In the genomic region with DNA sequence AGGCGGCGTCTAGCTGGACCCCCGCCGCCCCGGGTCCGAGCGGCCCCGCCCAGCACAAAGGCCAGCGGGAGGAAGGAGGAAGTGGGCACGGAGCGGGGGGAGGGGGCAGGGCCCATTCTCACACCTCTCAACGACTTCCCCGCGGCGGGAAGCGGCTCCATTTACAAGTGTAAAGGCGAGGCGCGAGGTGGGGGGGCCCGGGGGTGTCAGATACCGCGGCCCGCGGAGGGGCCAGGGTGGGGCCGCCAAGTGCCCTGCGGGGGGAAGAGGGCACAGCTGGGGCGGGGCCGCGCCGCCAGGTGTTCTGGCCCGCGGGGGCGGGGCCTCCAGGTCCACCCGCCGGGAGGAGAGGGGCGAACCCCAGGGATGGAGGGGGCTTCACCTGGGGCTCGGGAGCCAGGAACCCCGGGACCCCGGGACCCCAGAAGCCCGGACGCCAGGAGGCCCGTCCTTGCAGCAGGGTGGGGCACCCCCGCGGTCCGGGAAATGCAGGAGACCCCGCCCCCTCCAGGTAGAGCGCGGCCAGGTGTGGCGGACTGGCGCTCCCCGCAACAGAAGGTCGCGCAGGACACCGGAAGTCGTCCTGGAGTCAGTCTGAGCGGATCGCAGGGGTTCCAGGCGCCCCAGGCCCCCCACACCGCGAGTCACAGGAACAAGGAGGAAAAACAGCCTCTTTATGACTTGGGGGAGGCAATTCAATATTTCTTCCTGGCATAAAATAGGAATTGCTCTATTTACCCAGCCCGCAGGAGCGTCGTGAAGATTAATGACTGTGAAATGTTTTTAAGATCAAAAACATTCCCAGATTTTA, we compare ENCODE assay signal across 8 cellular contexts. TPM values are rescaled to one million over a fixed set of nuclear protein-coding genes. Genes with fewer than 3 reads are reported as not detected.
DNase-seq lines count a peak whose midpoint lies in the region; ATAC-seq, FAIRE-seq and TF ChIP-seq lines count a peak whose summit lies in the region.

No MANE protein-coding gene starts in this region.

- no peak for FAIRE-seq in HepG2 (lab: Jason Lieb, UNC)
- no peak for FAIRE-seq in endothelial cell of umbilical vein (lab: Jason Lieb, UNC)

- no peak overlapping the region for H3K27ac Mint-ChIP-seq in activated CD4-positive, alpha-beta T cell treated with anti-CD3 and anti-CD28 coated beads, Interleukin-2, amount 10 ng/mL, durations not matched to agents 7 days and 5 days

- H3K4me1 ChIP-seq in right lobe of liver (peaks cover 0 to 8% (median 0%) of the 10 kb centered on the region in 4 donors), HepG2 (ENCODE audit: insufficient read depth, low read length) (peaks cover 5% of the 10 kb centered on the region; the same call in 1 of the 2 replicates), endothelial cell of umbilical vein (ENCODE audit: control insufficient read depth, extremely low read depth, insufficient read depth, low read length) (peaks cover 74% of the 10 kb centered on the region), muscle layer of duodenum (ENCODE audit: control insufficient read depth in 1 of 2, insufficient read depth in 2 of 2, low read length in 2 of 2) (peaks cover 56 to 79% of the 10 kb centered on the region in 2 donors), aorta (ENCODE audit: control insufficient read depth in 1 of 2, insufficient read depth in 2 of 2, low read length in 2 of 2) (peaks cover 0 to 13% of the 10 kb centered on the region in 2 donors)

- H3K79me2 ChIP-seq in HepG2 (ENCODE audit: insufficient read depth, low read length) (no peaks in the 10 kb centered on the region), endothelial cell of umbilical vein (ENCODE audit: control insufficient read depth, insufficient read depth, low read length) (peaks cover 100% of the 10 kb centered on the region)

- POLR2A ChIA-PET in HepG2 (lab: Yijun Ruan, JAX), result no interaction called here
- POLR2A ChIA-PET in endothelial cell of umbilical vein (lab: Charles Lee), result no interaction called here
- POLR2A ChIA-PET in activated CD4-positive, alpha-beta T cell treated with anti-CD3 and anti-CD28 coated beads, Interleukin-2, amount 10 ng/mL, durations not matched to agents 7 days and 5 days (lab: Charles Lee), result interaction anchor here (0.6 kb wide), 1 partner anchor 1430 kb away, joined by 3 read pairs; no protein-coding TSS in a partner anchor

- H3K9me1 ChIP-seq in endothelial cell of umbilical vein (replicated peaks; ENCODE audit: control insufficient read depth, extremely low read depth, insufficient read depth, low read length), result no peaks in the 10 kb centered on the region

- TF ChIP-seq POLR2A in right lobe of liver (IDR thresholded peaks at IDR 0.05) (no peak), HepG2 (IDR thresholded peaks at IDR 0.05; ENCODE audit: insufficient read depth in 1 of 2, low read depth in 2 of 2, low read length in 2 of 2) (no peak), endothelial cell of umbilical vein (IDR thresholded peaks at IDR 0.05; ENCODE audit: low read depth, low read length) (no peak)

- TF ChIP-seq EP300 in HepG2 (IDR thresholded peaks at IDR 0.05; ENCODE audit: low read depth in 2 of 2, low read length in 2 of 2) (no peak), HepG2 (CRISPR knock-in tag; IDR thresholded peaks at IDR 0.05; ENCODE audit: borderline replicate concordance) (no peak)

- no peaks in the 10 kb centered on the region for H3K4me1 Mint-ChIP-seq in activated CD4-positive, alpha-beta T cell treated with anti-CD3 and anti-CD28 coated beads, Interleukin-2, amount 10 ng/mL, durations not matched to agents 7 days and 5 days

- H3K36me3 ChIP-seq in right lobe of liver, result no peaks in the 10 kb centered on the region
- H3K36me3 ChIP-seq in HepG2 (replicated peaks in 1 of 2; ENCODE audit: control insufficient read depth in 1 of 2, insufficient read depth in 2 of 2, low read length in 2 of 2), result no peaks in the 10 kb centered on the region
- H3K36me3 ChIP-seq in endothelial cell of umbilical vein (ENCODE audit: control insufficient read depth in 2 of 2, extremely low read depth in 1 of 2, insufficient read depth in 2 of 2, low read length in 2 of 2), result peaks cover 0 to 16% of the 10 kb centered on the region in 2 experiments
- H3K36me3 ChIP-seq in muscle layer of duodenum (ENCODE audit: control insufficient read depth in 1 of 2, insufficient read depth in 2 of 2, low read length in 2 of 2), result peaks cover 0 to 3% of the 10 kb centered on the region in 2 donors
- no peaks in the 10 kb centered on the region for H3K36me3 ChIP-seq in aorta (ENCODE audit: control insufficient read depth in 1 of 2, insufficient read depth in 2 of 2, low read length in 1 of 2)

- no peaks in the 10 kb centered on the region for H3K36me3 Mint-ChIP-seq in activated CD4-positive, alpha-beta T cell treated with anti-CD3 and anti-CD28 coated beads, Interleukin-2, amount 10 ng/mL, durations not matched to agents 7 days and 5 days (ENCODE audit: low read depth)

- no peak for TF ChIP-seq RAD21 in HepG2 (CRISPR knock-in tag; IDR thresholded peaks at IDR 0.05)

- TF ChIP-seq CTCF in right lobe of liver (IDR thresholded peaks at IDR 0.05), result no peak
- TF ChIP-seq CTCF in HepG2 (CRISPR knock-in tag; IDR thresholded peaks at IDR 0.05), result no peak
- TF ChIP-seq CTCF in endothelial cell of umbilical vein (IDR thresholded peaks at IDR 0.05; ENCODE audit: extremely low read depth in 1 of 2, insufficient read depth in 1 of 2, low read depth in 1 of 2, low read length in 2 of 2), result no peak

- CTCF ChIA-PET in HepG2 (lab: Yijun Ruan, JAX; ENCODE audit: low intra/inter-chr PET ratio, low total read pairs), result no interaction called here
- CTCF ChIA-PET in endothelial cell of umbilical vein (lab: Charles Lee), result interaction anchor here (0.9 to 2.2 kb wide), 3 partner anchors 91 to 104 kb away, joined by 3 to 15 read pairs (median 5); no protein-coding TSS in a partner anchor
- CTCF ChIA-PET in activated CD4-positive, alpha-beta T cell treated with anti-CD3 and anti-CD28 coated beads, Interleukin-2, amount 10 ng/mL, durations not matched to agents 7 days and 5 days (lab: Charles Lee), result no interaction called here

- no peaks in the 10 kb centered on the region for H3K9me3 Mint-ChIP-seq in activated CD4-positive, alpha-beta T cell treated with anti-CD3 and anti-CD28 coated beads, Interleukin-2, amount 10 ng/mL, durations not matched to agents 7 days and 5 days

- no peaks in the 10 kb centered on the region for H3K9me3 ChIP-seq in right lobe of liver
- H3K9me3 ChIP-seq in HepG2 (ENCODE audit: low read length), result no peaks in the 10 kb centered on the region
- no peaks in the 10 kb centered on the region for H3K9me3 ChIP-seq in endothelial cell of umbilical vein (replicated peaks; ENCODE audit: control insufficient read depth, insufficient read depth, low read length)
- no peaks in the 10 kb centered on the region for H3K9me3 ChIP-seq in muscle layer of duodenum (ENCODE audit: control insufficient read depth in 1 of 2, low read length in 2 of 2)
- no peaks in the 10 kb centered on the region for H3K9me3 ChIP-seq in aorta (ENCODE audit: control insufficient read depth, low read length)

- no peak for DNase-seq in right lobe of liver
- DNase-seq in HepG2 (ENCODE audit: low spot score), result no peak
- DNase-seq in endothelial cell of umbilical vein (ENCODE audit: low read depth, low spot score), result no peak
- peak; percentile 58 to 77 for DNase-seq in aorta
- no peak for DNase-seq in activated CD4-positive, alpha-beta T cell treated with anti-CD3 and anti-CD28 coated beads, Interleukin-2, amount 10 ng/mL, durations not matched to agents 7 days and 5 days
- DNase-seq in stimulated activated CD4-positive, alpha-beta T cell treated with anti-CD3 and anti-CD28 coated beads, Interleukin-12 subunit alpha, Interleukin-12 subunit beta, amount 100 ng/mL, for 4 hours, result no peak
- no peak for DNase-seq in NCI-H82 treated with DMSO at 0.1 percent for 48 hours (lab: John Stamatoyannopoulos, UW; ENCODE audit: unreplicated experiment)

- dilution Hi-C loops in endothelial cell of umbilical vein (cut with MboI; ENCODE audit: extremely low pct_ligation_motif_present, low sequenced_read_pairs), result no loop called here

- no peak overlapping the region for H3K4me2 ChIP-seq in HepG2 (ENCODE audit: low read depth, low read length)
- peak overlapping the region; percentile 40 for H3K4me2 ChIP-seq in endothelial cell of umbilical vein (ENCODE audit: insufficient read depth, low read length)

- 26% methylated on average over 10 of the region's 63 CpGs for WGBS in right lobe of liver (ENCODE audit: insufficient coverage, low coverage, low lambda C conversion rate, missing lambda C conversion rate)
- 46% methylated on average over 29 of the region's 63 CpGs for WGBS in HepG2 (ENCODE audit: low lambda C conversion rate)
- 21 to 26% methylated on average over 48 to 63 of the region's 63 CpGs for WGBS in aorta, 2 donors

- H3K27me3 ChIP-seq in right lobe of liver (peaks cover 0 to 24% of the 10 kb centered on the region in 2 donors), HepG2 (ENCODE audit: control insufficient read depth in 1 of 2, insufficient read depth in 2 of 2, low read length in 2 of 2) (peaks cover 18 to 79% of the 10 kb centered on the region in 2 experiments; a peak in 4 of 5 replicates), endothelial cell of umbilical vein (ENCODE audit: control insufficient read depth in 2 of 2, insufficient read depth in 2 of 2, low read length in 2 of 2) (no peaks in the 10 kb centered on the region), muscle layer of duodenum (ENCODE audit: low read depth, low read length) (no peaks in the 10 kb centered on the region), aorta (ENCODE audit: control insufficient read depth in 1 of 2, insufficient read depth in 2 of 2, low read length in 1 of 2) (no peaks in the 10 kb centered on the region)

- H3K27ac ChIP-seq in right lobe of liver (no peak overlapping the region), HepG2 (ENCODE audit: extremely low read length, insufficient read depth, low read length) (no peak overlapping the region), endothelial cell of umbilical vein (ENCODE audit: insufficient read depth, low read depth, low read length) (no peak overlapping the region), muscle layer of duodenum (ENCODE audit: low read length) (peak overlapping the region; percentile 83), aorta (ENCODE audit: low read depth in 1 of 2, low read length in 2 of 2) (peak overlapping the region; percentile 9 to 33)

- no peak overlapping the region for H3K4me3 Mint-ChIP-seq in activated CD4-positive, alpha-beta T cell treated with anti-CD3 and anti-CD28 coated beads, Interleukin-2, amount 10 ng/mL, durations not matched to agents 7 days and 5 days

- ATAC-seq in right lobe of liver (peak in 3 of 4 donors; percentile 4 to 16 (median 15)), HepG2 (no peak), aorta (ENCODE audit: low FRiP score) (no peak)

- no peak overlapping the region for H2AFZ ChIP-seq in HepG2 (ENCODE audit: low read length)
- no peak overlapping the region for H2AFZ ChIP-seq in endothelial cell of umbilical vein (ENCODE audit: low read depth, low read length)

- no peak overlapping the region for H3K9ac ChIP-seq in HepG2 (ENCODE audit: insufficient read depth, low read depth, low read length)
- no peak overlapping the region for H3K9ac ChIP-seq in endothelial cell of umbilical vein (replicated peaks; ENCODE audit: extremely low read depth, insufficient read depth, low read length)

- in situ Hi-C loops in HepG2 (cut with HindIII; ENCODE audit: extremely low pct_ligation_motif_present, low pct_unique_long_range_greater_than_20kb), result no loop called here

- BruUV-seq in HepG2 (replicated peaks; lab: Mats Ljungman, UMichigan), result no TSS peak
- BruUV-seq in endothelial cell of umbilical vein (replicated peaks; lab: Mats Ljungman, UMichigan), result no TSS peak

- H4K20me1 ChIP-seq in HepG2 (ENCODE audit: insufficient read depth, low read length) (no peaks in the 10 kb centered on the region), endothelial cell of umbilical vein (replicated peaks; ENCODE audit: control insufficient read depth, extremely low read depth, insufficient read depth, low read length) (no peaks in the 10 kb centered on the region)

- peaks cover 66% of the 10 kb centered on the region for H3K27me3 Mint-ChIP-seq in activated CD4-positive, alpha-beta T cell treated with anti-CD3 and anti-CD28 coated beads, Interleukin-2, amount 10 ng/mL, durations not matched to agents 7 days and 5 days

- H3K4me3 ChIP-seq in right lobe of liver (no peak overlapping the region), HepG2 (replicated peaks in 1 of 3; ENCODE audit: insufficient read depth in 1 of 3, low read depth in 2 of 3, low read length in 3 of 3) (no peak overlapping the region), endothelial cell of umbilical vein (replicated peaks in 1 of 3; ENCODE audit: insufficient read depth in 1 of 3, low read depth in 1 of 3, low read length in 3 of 3) (no peak overlapping the region), muscle layer of duodenum (ENCODE audit: low read depth in 1 of 2, low read length in 2 of 2) (peak overlapping the region in 1 of 2 donors; percentile 23), aorta (ENCODE audit: low read length in 2 of 2) (no peak overlapping the region)

- intact Hi-C loops in right lobe of liver (cut with DNase I), result no loop called here
- intact Hi-C loops in HepG2 (cut with micrococcal nuclease; ENCODE audit: unreplicated experiment), result no loop called here
- intact Hi-C loops in endothelial cell of umbilical vein (cut with micrococcal nuclease), result no loop called here
- intact Hi-C loops in aorta (cut with DNase I), result loop anchor here (5.0 to 10.0 kb wide), 5 partner anchors 35 to 247 kb away; no protein-coding TSS in a partner anchor

RNA-seq across cellular contexts. Expression of a gene that starts 8.3 kb away (rescaled TPM):
- 1 to 10 TPM; 3.2 to 8.2 (median 5.4) TPM for total RNA-seq in right lobe of liver
- not detected in 2 replicates for total RNA-seq in HepG2 (2016; rRNA removed; fragmentation: Illumina TruSeq; extraction: Trizol)
- total RNA-seq in HepG2 (2016; cell fraction: cytosol; rRNA removed; fragmentation: Illumina TruSeq; extraction: Trizol; ENCODE audit: low read depth), result not detected in 2 replicates
- not detected in 2 replicates for total RNA-seq in HepG2 (2016; cell fraction: insoluble cytoplasmic fraction; rRNA removed; fragmentation: Illumina TruSeq; extraction: Trizol)
- total RNA-seq in HepG2 (2016; cell fraction: membrane; rRNA removed; fragmentation: Illumina TruSeq; extraction: Trizol), result not detected in 2 replicates
- total RNA-seq in HepG2 (2016; cell fraction: nucleus; rRNA removed; fragmentation: Illumina TruSeq; extraction: Trizol), result not detected in 2 replicates
- 0.08 TPM in 1 of 2 replicates, not detected in the other for polyA plus RNA-seq in HepG2 (2011; rRNA removed)
- polyA plus RNA-seq in HepG2 (2011; cell fraction: cytosol; rRNA removed), result 0.04 and 0.05 TPM in 2 replicates
- 0.02 TPM in 1 of 2 replicates, not detected in the other for polyA plus RNA-seq in HepG2 (2011; cell fraction: nucleus; rRNA removed)
- 0.08 TPM in 2 replicates for polyA plus RNA-seq in HepG2 (2012)
- not detected in 2 replicates for polyA plus RNA-seq in HepG2 (2016; cell fraction: cytosol; fragmentation: Illumina TruSeq; extraction: Trizol; ENCODE audit: low read depth)
- not detected in 2 replicates for polyA plus RNA-seq in HepG2 (2016; cell fraction: insoluble cytoplasmic fraction; fragmentation: Illumina TruSeq; extraction: Trizol; ENCODE audit: low read depth)
- polyA plus RNA-seq in HepG2 (2016; cell fraction: membrane; fragmentation: Illumina TruSeq; extraction: Trizol; ENCODE audit: low read depth), result not detected in 2 replicates
- not detected in 2 replicates for polyA plus RNA-seq in HepG2 (2016; cell fraction: nucleus; fragmentation: Illumina TruSeq; extraction: Trizol; ENCODE audit: insufficient read depth, low read depth)
- 1.2 and 101 TPM in 2 replicates for polyA minus RNA-seq in HepG2 (2011; rRNA and poly(A)+ RNA removed; ENCODE audit: low replicate concordance)
- polyA minus RNA-seq in HepG2 (2011; cell fraction: cytosol; rRNA and poly(A)+ RNA removed), result 0.49 and 0.53 TPM in 2 replicates
- 0.39 TPM in 1 of 2 replicates, not detected in the other for polyA minus RNA-seq in HepG2 (2011; cell fraction: nucleus; rRNA and poly(A)+ RNA removed)
- total RNA-seq in endothelial cell of umbilical vein, result 123 and 128 TPM in 2 replicates
- 118 and 122 TPM in 2 replicates for polyA plus RNA-seq in endothelial cell of umbilical vein
- 92.5 and 105 TPM in 2 replicates for polyA plus RNA-seq in endothelial cell of umbilical vein (2011; cell fraction: cytosol; rRNA removed)
- polyA plus RNA-seq in endothelial cell of umbilical vein (2011; cell fraction: nucleus; rRNA removed), result 261 and 283 TPM in 2 replicates
- polyA plus RNA-seq in endothelial cell of umbilical vein (2012), result 84.0 and 96.4 TPM in 2 replicates
- polyA minus RNA-seq in endothelial cell of umbilical vein, result 170 and 218 TPM in 2 replicates
- polyA minus RNA-seq in endothelial cell of umbilical vein (2011; cell fraction: cytosol; rRNA and poly(A)+ RNA removed), result 70.6 TPM
- polyA minus RNA-seq in endothelial cell of umbilical vein (2011; cell fraction: nucleus; rRNA and poly(A)+ RNA removed), result 91.2 and 123 TPM in 2 replicates
- 10 to 100 TPM; 85.5 to 85.7 TPM for total RNA-seq in aorta
- polyA plus RNA-seq in aorta, result 10 to 100 TPM; 32.4 to 51.9 TPM
- under 1 TPM in 1 of 2 experiments, not detected in 1; 0.40 TPM for total RNA-seq in activated CD4-positive, alpha-beta T cell treated with anti-CD3 and anti-CD28 coated beads, Interleukin-2, amount 10 ng/mL, durations not matched to agents 7 days and 5 days

Comparison
In these comparisons a context has a peak if more than half of its experiments do, and no peak if none do; other contexts are left out.
1. ATAC-seq: peak in right lobe of liver (3 of 4); none in HepG2 (single experiment) and aorta (single experiment).
2. DNase-seq: peak in aorta (2 of 2); none in right lobe of liver (0 of 3), HepG2 (single experiment), endothelial cell of umbilical vein (single experiment), activated CD4-positive, alpha-beta T cell treated with anti-CD3 and anti-CD28 coated beads, Interleukin-2, amount 10 ng/mL, durations not matched to agents 7 days and 5 days (single experiment), stimulated activated CD4-positive, alpha-beta T cell treated with anti-CD3 and anti-CD28 coated beads, Interleukin-12 subunit alpha, Interleukin-12 subunit beta, amount 100 ng/mL, for 4 hours (single experiment) and NCI-H82 treated with DMSO at 0.1 percent for 48 hours (single experiment).
3. H3K27ac ChIP-seq: peak in muscle layer of duodenum (single experiment) and aorta (2 of 2); none in right lobe of liver (0 of 3), HepG2 (single experiment) and endothelial cell of umbilical vein (single experiment).
4. RNA of a gene that starts 8.3 kb away (total RNA-seq): 123 to 128 TPM in endothelial cell of umbilical vein and 85.5 to 85.7 TPM in aorta; 3.2 to 8.2 TPM in right lobe of liver, 0.40 TPM in activated CD4-positive, alpha-beta T cell treated with anti-CD3 and anti-CD28 coated beads, Interleukin-2, amount 10 ng/mL, durations not matched to agents 7 days and 5 days and not detected in HepG2; every median in the first group is over 4 times any median in the second.
5. intact Hi-C loops: an anchor here in aorta (5.0 to 10.0 kb wide); none called in right lobe of liver, HepG2 and endothelial cell of umbilical vein.